In the genomic region with DNA sequence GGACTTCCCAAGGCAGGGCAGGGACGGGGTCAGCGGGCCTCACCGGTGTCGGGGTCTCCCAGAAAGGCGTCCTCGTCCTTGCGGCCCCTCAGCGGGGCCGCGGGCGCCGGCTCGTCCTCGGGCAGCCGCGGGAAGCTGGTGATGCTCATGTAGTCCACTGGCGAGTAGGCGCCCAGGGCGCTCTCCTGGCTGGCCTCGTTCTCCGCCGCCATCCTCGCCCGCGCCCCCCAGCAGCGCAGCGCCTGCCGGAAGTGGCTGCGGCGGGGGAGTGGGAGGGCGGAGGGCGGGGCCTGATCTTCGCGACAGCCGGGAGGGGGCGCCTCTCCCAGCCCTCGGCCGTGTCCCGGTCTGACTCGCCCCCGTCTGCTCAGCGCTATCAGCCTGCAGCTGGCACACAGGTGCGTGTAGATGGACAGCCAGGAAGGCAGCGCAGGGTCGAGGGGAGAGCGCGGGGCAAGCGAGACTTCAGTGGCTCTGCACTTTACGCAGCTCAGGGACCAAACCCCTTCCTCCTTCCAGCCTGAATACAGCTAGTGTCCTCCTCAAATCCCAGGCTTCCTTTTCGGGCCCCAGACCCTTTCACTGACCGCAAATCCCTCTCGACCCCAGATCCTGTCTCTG, we compare ENCODE assay signal across 8 cellular contexts. TPM values are rescaled to one million over a fixed set of nuclear protein-coding genes. Genes with fewer than 3 reads are reported as not detected.
DNase-seq lines count a peak whose midpoint lies in the region; ATAC-seq and TF ChIP-seq lines count a peak whose summit lies in the region.

A gene with protein sequence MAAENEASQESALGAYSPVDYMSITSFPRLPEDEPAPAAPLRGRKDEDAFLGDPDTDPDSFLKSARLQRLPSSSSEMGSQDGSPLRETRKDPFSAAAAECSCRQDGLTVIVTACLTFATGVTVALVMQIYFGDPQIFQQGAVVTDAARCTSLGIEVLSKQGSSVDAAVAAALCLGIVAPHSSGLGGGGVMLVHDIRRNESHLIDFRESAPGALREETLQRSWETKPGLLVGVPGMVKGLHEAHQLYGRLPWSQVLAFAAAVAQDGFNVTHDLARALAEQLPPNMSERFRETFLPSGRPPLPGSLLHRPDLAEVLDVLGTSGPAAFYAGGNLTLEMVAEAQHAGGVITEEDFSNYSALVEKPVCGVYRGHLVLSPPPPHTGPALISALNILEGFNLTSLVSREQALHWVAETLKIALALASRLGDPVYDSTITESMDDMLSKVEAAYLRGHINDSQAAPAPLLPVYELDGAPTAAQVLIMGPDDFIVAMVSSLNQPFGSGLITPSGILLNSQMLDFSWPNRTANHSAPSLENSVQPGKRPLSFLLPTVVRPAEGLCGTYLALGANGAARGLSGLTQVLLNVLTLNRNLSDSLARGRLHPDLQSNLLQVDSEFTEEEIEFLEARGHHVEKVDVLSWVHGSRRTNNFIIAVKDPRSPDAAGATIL (minus strand): TSS at position 253 of the 621 bp plus-strand sequence. CDS start 41 bp downstream, at position 212.

- H3K4me3 Mint-ChIP-seq in activated CD4-positive, alpha-beta T cell treated with anti-CD3 and anti-CD28 coated beads for 36 hours, result peak within 1 kb of the TSS; percentile 79
- peak within 1 kb of the TSS; percentile 92 for H3K4me3 Mint-ChIP-seq in chondrocyte (ENCODE audit: unreplicated experiment)

- no peaks in the 10 kb centered on the region for H3K9me3 ChIP-seq in ES-I3 (ENCODE audit: control insufficient read depth, insufficient read depth, low read length)

- POLR2A ChIA-PET in activated CD4-positive, alpha-beta T cell treated with anti-CD3 and anti-CD28 coated beads for 36 hours (lab: Charles Lee), result interaction anchor here (1.0 kb wide), 1 partner anchor 83 kb away, joined by 3 read pairs; a partner anchor contains a TSS

- intact Hi-C loops in activated CD4-positive, alpha-beta T cell treated with anti-CD3 and anti-CD28 coated beads for 36 hours (cut with DNase I, micrococcal nuclease), result loop anchor here (1.0 to 10.0 kb wide), 7 partner anchors 38 to 872 kb away; a partner anchor contains a TSS

- CTCF ChIA-PET in activated CD4-positive, alpha-beta T cell treated with anti-CD3 and anti-CD28 coated beads for 36 hours (lab: Charles Lee), result interaction anchor here (0.6 to 7.9 kb wide), 10 partner anchors 11 to 564 kb away, joined by 3 to 78 read pairs (median 4); a partner anchor contains a TSS

- no peaks in the 10 kb centered on the region for H3K9me3 Mint-ChIP-seq in activated CD4-positive, alpha-beta T cell treated with anti-CD3 and anti-CD28 coated beads for 36 hours (ENCODE audit: low read depth)
- H3K9me3 Mint-ChIP-seq in chondrocyte (ENCODE audit: low read depth), result no peaks in the 10 kb centered on the region

- H3K27me3 Mint-ChIP-seq in activated CD4-positive, alpha-beta T cell treated with anti-CD3 and anti-CD28 coated beads for 36 hours, result no peaks in the 10 kb centered on the region
- no peaks in the 10 kb centered on the region for H3K27me3 Mint-ChIP-seq in chondrocyte (ENCODE audit: low read depth)

- no peaks in the 10 kb centered on the region for H3K36me3 Mint-ChIP-seq in activated CD4-positive, alpha-beta T cell treated with anti-CD3 and anti-CD28 coated beads for 36 hours (ENCODE audit: low read depth)
- peaks cover 4% of the 10 kb centered on the region for H3K36me3 Mint-ChIP-seq in chondrocyte (ENCODE audit: low read depth)

- no peaks in the 10 kb centered on the region for H3K36me3 ChIP-seq in ES-I3 (ENCODE audit: insufficient read depth, low read length)

- ATAC-seq in HG03025 (IDR thresholded peaks at IDR 0.05; ENCODE audit: low FRiP score, unreplicated experiment) (peak; percentile 34), GM18870 (IDR thresholded peaks at IDR 0.05; ENCODE audit: unreplicated experiment) (no peak)
- ATAC-seq in activated CD4-positive, alpha-beta T cell treated with anti-CD3 and anti-CD28 coated beads for 36 hours, result peak; percentile 50

- peak; percentile 95 for TF ChIP-seq CTCF in chondrocyte (IDR thresholded peaks at IDR 0.05)

- H3K4me1 Mint-ChIP-seq in activated CD4-positive, alpha-beta T cell treated with anti-CD3 and anti-CD28 coated beads for 36 hours, result peaks cover 56% of the 10 kb centered on the region
- H3K4me1 Mint-ChIP-seq in chondrocyte (ENCODE audit: low read depth), result peaks cover 39% of the 10 kb centered on the region

- peak within 1 kb of the TSS; percentile 57 for H3K9ac ChIP-seq in ES-I3 (ENCODE audit: low read depth, low read length)

- peak within 1 kb of the TSS; percentile 79 for H3K27ac Mint-ChIP-seq in activated CD4-positive, alpha-beta T cell treated with anti-CD3 and anti-CD28 coated beads for 36 hours
- peak within 1 kb of the TSS; percentile 68 for H3K27ac Mint-ChIP-seq in chondrocyte (ENCODE audit: unreplicated experiment)

- peak; percentile 87 for DNase-seq in NCI-H345 treated with DMSO at 0.1 percent for 48 hours (lab: John Stamatoyannopoulos, UW; ENCODE audit: unreplicated experiment)
- DNase-seq in activated CD4-positive, alpha-beta T cell treated with anti-CD3 and anti-CD28 coated beads for 36 hours, result peak; percentile 94
- DNase-seq in chondrocyte (ENCODE audit: low spot score), result peak; percentile 77
- DNase-seq in kidney tubule cell (ENCODE audit: low spot score), result peak; percentile 81
- peak; percentile 78 to 88 for DNase-seq in stimulated activated CD4-positive, alpha-beta T cell treated with anti-CD3 and anti-CD28 coated beads, Interleukin-15, amount 100 ng/mL, for 48 hours (ENCODE audit: low read depth in 2 of 2)

- peaks cover 3% of the 10 kb centered on the region; the same call in 1 of the 2 replicates for H3K4me1 ChIP-seq in ES-I3 (ENCODE audit: insufficient read depth, low read length)

RNA-seq across cellular contexts. Expression of the gene that starts here (rescaled TPM):
- total RNA-seq in activated CD4-positive, alpha-beta T cell treated with anti-CD3 and anti-CD28 coated beads for 36 hours, result 10 to 100 TPM; 12.7 to 15.0 TPM
- 10.4 to 23.9 TPM (median 23.7 TPM) in 3 replicates for total RNA-seq in chondrocyte
